In the genomic region with DNA sequence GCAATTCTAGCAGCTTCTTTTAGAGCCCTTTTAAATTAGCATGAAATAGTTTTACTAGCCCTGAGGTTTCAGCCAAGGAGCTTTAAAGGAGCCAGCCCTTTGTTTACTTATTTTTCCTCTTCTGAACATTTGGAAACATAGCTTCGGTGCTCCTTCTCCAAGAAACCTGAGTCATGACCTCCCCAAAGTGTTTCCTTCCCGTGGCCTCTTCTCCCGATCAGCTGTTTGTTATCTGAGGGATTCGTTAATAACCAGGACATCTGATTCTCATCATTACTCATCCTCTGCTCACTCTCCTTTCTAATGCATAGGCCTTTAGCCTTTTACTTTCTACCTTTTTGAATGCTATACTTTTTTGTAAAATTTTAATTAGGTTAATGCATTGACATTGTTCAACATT, we compare ENCODE assay signal across 24 cellular contexts.
"Had no signal": no experiment of that assay in that cellular context is flagged by ENCODE, and none has a peak within 500 bp of the region (broad histone marks: within the 10 kb centered on the region; RNA-seq: fewer than 3 reads in every experiment).

No MANE protein-coding gene starts in this region.

- H3K27ac ChIP-seq: brain microvascular endothelial cell, gastrocnemius medialis, heart left ventricle, tibial artery, WERI-Rb-1 had no signal

- DNase-seq: activated CD4-positive, alpha-beta T cell treated with anti-CD3 and anti-CD28 coated beads for 1 hour; activated gamma-delta T cell treated with Interleukin-2 at 50 U/mL for 16 hours; activated T-cell treated with anti-CD3 and anti-CD28 coated beads, Interleukin-2, amount 50 U/mL, for 1 hour; aorta; brain microvascular endothelial cell; caudate nucleus; effector CD4-positive, alpha-beta T cell; erythroblast; heart left ventricle; left colon; mucosa of descending colon; retina; stimulated activated CD4-positive, alpha-beta T cell treated with anti-CD3 and anti-CD28 coated beads, Interleukin-4, amount 100 ng/mL, for 24 hours; stimulated activated naive CD8-positive, alpha-beta T cell treated with anti-CD3 and anti-CD28 coated beads, Interleukin-15, Interleukin-2, amounts not matched to agents 100 U/mL and 50 U/mL, for 24 hours; T-cell; WERI-Rb-1 had no signal

- H3K36me3 ChIP-seq: brain microvascular endothelial cell, gastrocnemius medialis, heart left ventricle, tibial artery, WERI-Rb-1 had no signal

- H3K4me3 ChIP-seq: gastrocnemius medialis, heart left ventricle, mucosa of descending colon, tibial artery had no signal

- H3K9me3 Mint-ChIP-seq: activated naive CD4-positive, alpha-beta T cell treated with anti-CD3 and anti-CD28 coated beads, Interleukin-2, amount 50 U/mL, for 24 hours; dendritic cell treated with granulocyte-macrophage colony-stimulating factor and Interleukin-4, amounts not matched to agents 40 ng/mL and 50 ng/mL, for 4 days; memory B cell; neural crest cell; T-helper 2 cell treated with Interferon-gamma antibody and Interleukin-4, amounts not matched to agents 5 μg/mL and 100 μg/mL, for 36 hours had no signal

- H3K4me3 Mint-ChIP-seq: activated naive CD4-positive, alpha-beta T cell treated with anti-CD3 and anti-CD28 coated beads, Interleukin-2, amount 50 U/mL, for 24 hours; dendritic cell treated with granulocyte-macrophage colony-stimulating factor and Interleukin-4, amounts not matched to agents 40 ng/mL and 50 ng/mL, for 4 days; memory B cell; neural crest cell; T-cell; T-helper 2 cell treated with Interferon-gamma antibody and Interleukin-4, amounts not matched to agents 5 μg/mL and 100 μg/mL, for 36 hours had no signal

- H3K27me3 ChIP-seq: brain microvascular endothelial cell, gastrocnemius medialis, heart left ventricle, tibial artery had no signal

- H3K4me1 Mint-ChIP-seq: activated naive CD4-positive, alpha-beta T cell treated with anti-CD3 and anti-CD28 coated beads, Interleukin-2, amount 50 U/mL, for 24 hours; memory B cell; neural crest cell; T-cell had no signal

- H3K9me3 ChIP-seq: gastrocnemius medialis, heart left ventricle, mucosa of descending colon, tibial artery had no signal

- H3K4me1 ChIP-seq: gastrocnemius medialis, heart left ventricle, tibial artery had no signal

- ATAC-seq: gastrocnemius medialis; heart left ventricle; left colon; mucosa of descending colon; stimulated activated naive CD8-positive, alpha-beta T cell treated with anti-CD3 and anti-CD28 coated beads, Interleukin-15, Interleukin-2, amounts not matched to agents 100 U/mL and 50 U/mL, for 24 hours; T-cell had no signal

- H3K27me3 Mint-ChIP-seq: activated naive CD4-positive, alpha-beta T cell treated with anti-CD3 and anti-CD28 coated beads, Interleukin-2, amount 50 U/mL, for 24 hours; dendritic cell treated with granulocyte-macrophage colony-stimulating factor and Interleukin-4, amounts not matched to agents 40 ng/mL and 50 ng/mL, for 4 days; memory B cell; progenitor cell of endocrine pancreas; T-cell had no signal

- H3K27ac Mint-ChIP-seq: activated naive CD4-positive, alpha-beta T cell treated with anti-CD3 and anti-CD28 coated beads, Interleukin-2, amount 50 U/mL, for 24 hours; dendritic cell treated with granulocyte-macrophage colony-stimulating factor and Interleukin-4, amounts not matched to agents 40 ng/mL and 50 ng/mL, for 4 days; memory B cell; progenitor cell of endocrine pancreas; T-cell; T-helper 2 cell treated with Interferon-gamma antibody and Interleukin-4, amounts not matched to agents 5 μg/mL and 100 μg/mL, for 36 hours had no signal
